Comparison of ENCODE assay signal across 18 cellular contexts in genomic region chr5:72036951-72037350, GRCh38.
A peak's percentile ranks its signal among the peaks of the same experiment; 100 is the strongest.
DNase-seq lines count a peak whose midpoint lies in the region; ATAC-seq and TF ChIP-seq lines count a peak whose summit lies in the region.
"Had no signal": no experiment of that assay in that cellular context is flagged by ENCODE, and none has a peak within 500 bp of the region (broad histone marks: within the 10 kb centered on the region; RNA-seq: fewer than 3 reads in every experiment).

No MANE protein-coding gene starts in this region.

- H3K4me3 ChIP-seq in RWPE2 (ENCODE audit: severe bottlenecking): no peak overlapping the region
- H3K4me3 ChIP-seq in epithelial cell of esophagus (ENCODE audit: low read length): no peak overlapping the region
- no peak overlapping the region for H3K4me3 ChIP-seq in coronary artery
- H3K4me3 ChIP-seq: body of pancreas had no signal

- no peaks in the 10 kb centered on the region for H3K36me3 ChIP-seq in RWPE2 (ENCODE audit: low read depth)

- peaks cover 6% of the 10 kb centered on the region for H3K4me1 ChIP-seq in RWPE2 (ENCODE audit: insufficient read depth, poor library complexity, severe bottlenecking)
- H3K4me1 ChIP-seq: body of pancreas had no signal

- no peaks in the 10 kb centered on the region for H3K9me3 ChIP-seq in RWPE2 (ENCODE audit: severe bottlenecking)
- H3K9me3 ChIP-seq: body of pancreas had no signal

- no peaks in the 10 kb centered on the region for H3K27me3 Mint-ChIP-seq in neural crest cell (ENCODE audit: low read depth)

- H3K4me1 Mint-ChIP-seq in neural crest cell: peaks cover 61% of the 10 kb centered on the region

- no peak overlapping the region for H3K4me3 Mint-ChIP-seq in neural crest cell
- H3K4me3 Mint-ChIP-seq: activated CD8-positive, alpha-beta T cell treated with anti-CD3 and anti-CD28 coated beads, Interleukin-2, amount 10 ng/mL, durations not matched to agents 7 days and 5 days had no signal

- no peaks in the 10 kb centered on the region for H3K9me3 Mint-ChIP-seq in neural crest cell

- no peak overlapping the region for H3K27ac ChIP-seq in RWPE2 (ENCODE audit: poor library complexity, severe bottlenecking)
- H3K27ac ChIP-seq in coronary artery: no peak overlapping the region
- H3K27ac ChIP-seq: body of pancreas had no signal

- no peaks in the 10 kb centered on the region for H3K27me3 ChIP-seq in RWPE2 (ENCODE audit: insufficient read depth, poor library complexity, severe bottlenecking)
- H3K27me3 ChIP-seq: body of pancreas had no signal

- H3K36me3 Mint-ChIP-seq in neural crest cell (ENCODE audit: low read depth): no peaks in the 10 kb centered on the region

- peak; percentile 53 for DNase-seq in EL
- no peak for DNase-seq in RWPE2 (ENCODE audit: low spot score)
- DNase-seq in epithelial cell of esophagus (ENCODE audit: low read depth): peak; percentile 82
- no peak for DNase-seq in neural crest cell (ENCODE audit: low read depth, low spot score)
- DNase-seq in coronary artery (ENCODE audit: low spot score): no peak
- DNase-seq in NCI-H774 (lab: John Stamatoyannopoulos, UW): no peak
- no peak for DNase-seq in NCI-H2107 (lab: John Stamatoyannopoulos, UW)
- DNase-seq: activated CD8-positive, alpha-beta T cell treated with anti-CD3 and anti-CD28 coated beads, Interleukin-2, amount 10 ng/mL, durations not matched to agents 7 days and 5 days; activated effector memory CD4-positive, alpha-beta T cell treated with Interleukin-2 at 50 U/mL for 16 hours; AML-193; body of pancreas; DMS153; erythroblast; HCEC 1CT; hippocampal formation; NCI-H1092; stimulated activated CD4-positive, alpha-beta T cell treated with anti-CD3 and anti-CD28 coated beads, Interleukin-2, amount 100 ng/mL, for 24 hours had no signal

- peak; percentile 87 for ATAC-seq in RWPE2 (ENCODE audit: low read depth)
- ATAC-seq in GM18511 (IDR thresholded peaks at IDR 0.05; ENCODE audit: unreplicated experiment): no peak
- ATAC-seq: activated CD8-positive, alpha-beta T cell treated with anti-CD3 and anti-CD28 coated beads, Interleukin-2, amount 10 ng/mL, durations not matched to agents 7 days and 5 days; body of pancreas had no signal

- H3K27ac Mint-ChIP-seq in neural crest cell (ENCODE audit: unreplicated experiment): peak overlapping the region; percentile 1
- H3K27ac Mint-ChIP-seq: activated CD8-positive, alpha-beta T cell treated with anti-CD3 and anti-CD28 coated beads, Interleukin-2, amount 10 ng/mL, durations not matched to agents 7 days and 5 days had no signal

- TF ChIP-seq CTCF in RWPE2 (IDR thresholded peaks at IDR 0.05; ENCODE audit: poor library complexity, severe bottlenecking): no peak
- TF ChIP-seq CTCF in epithelial cell of esophagus (IDR thresholded peaks at IDR 0.05; ENCODE audit: insufficient read depth, low read depth, low read length, missing control alignments): no peak
- TF ChIP-seq CTCF in neural crest cell (conservative IDR thresholded peaks at IDR 0.05): no peak
- TF ChIP-seq CTCF in coronary artery (IDR thresholded peaks at IDR 0.05): no peak

Comparison
In these comparisons a context has a peak if more than half of its experiments do, and no peak if none do; other contexts are left out.
1. DNase-seq: peak in EL (single experiment) and epithelial cell of esophagus (single experiment); none in RWPE2 (single experiment), neural crest cell (single experiment), coronary artery (single experiment), NCI-H774 (single experiment) and NCI-H2107 (single experiment).